In genomic region chr17:63848834-63849689, GRCh38 we compare ENCODE assay signal across 1 cellular context.
TF ChIP-seq lines count a peak whose summit lies in the region.

No MANE protein-coding gene starts in this region.

TF ChIP-seq in SK-N-SH, 30 proteins besides CTCF, POLR2A, EP300 and RAD21:
- TF ChIP-seq RFX5 (IDR thresholded peaks at IDR 0.05; ENCODE audit: low read length) (peak; percentile 95), USF1 (IDR thresholded peaks at IDR 0.05; ENCODE audit: borderline replicate concordance, low read depth) (no peak)
